Comparison of ENCODE assay signal across 25 cellular contexts in the genomic region with DNA sequence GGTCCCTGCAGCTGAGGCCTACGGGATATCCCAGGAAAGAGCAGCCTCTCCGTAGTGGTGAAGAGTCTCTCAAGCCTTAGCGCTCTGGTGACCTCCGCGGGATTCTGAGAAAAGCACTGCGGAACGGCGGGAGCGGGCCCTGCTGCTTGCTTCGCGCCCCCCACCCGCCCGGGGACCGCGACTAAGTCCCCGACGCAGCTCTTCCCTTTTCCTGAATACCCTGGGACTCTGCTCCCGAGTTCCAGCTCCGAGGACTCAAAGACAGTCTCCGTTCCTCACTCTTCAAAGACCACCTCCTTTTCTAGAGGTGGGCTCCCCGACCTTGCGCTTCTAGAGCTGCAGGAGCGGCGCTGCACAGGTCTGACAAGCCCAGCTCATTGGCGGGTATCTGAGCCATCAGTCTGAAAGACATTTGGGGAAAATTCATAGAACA. TPM values are rescaled to one million over a fixed set of nuclear protein-coding genes. Genes with fewer than 3 reads are reported as not detected.
DNase-seq lines count a peak whose midpoint lies in the region; ATAC-seq and TF ChIP-seq lines count a peak whose summit lies in the region.
"Had no signal": no experiment of that assay in that cellular context is flagged by ENCODE, and none has a peak within 500 bp of the region (broad histone marks: within the 10 kb centered on the region; RNA-seq: fewer than 3 reads in every experiment).

No MANE protein-coding gene starts in this region.

- H3K4me3 Mint-ChIP-seq in activated naive CD8-positive, alpha-beta T cell treated with anti-CD3 and anti-CD28 coated beads, Interleukin-2, amount 10 ng/mL, durations not matched to agents 7 days and 5 days = no peak overlapping the region
- no peak overlapping the region for H3K4me3 Mint-ChIP-seq in activated naive CD8-positive, alpha-beta T cell treated with anti-CD3 and anti-CD28 coated beads for 36 hours
- H3K4me3 Mint-ChIP-seq in mesothelial cell of epicardium (peak overlapping the region; percentile 33), immature natural killer cell (no peak overlapping the region)
- H3K4me3 Mint-ChIP-seq: dendritic cell treated with granulocyte-macrophage colony-stimulating factor and Interleukin-4, amounts not matched to agents 40 ng/mL and 50 ng/mL, for 4 days had no signal

- no peak for TF ChIP-seq CTCF in mesothelial cell of epicardium (IDR thresholded peaks at IDR 0.05; ENCODE audit: unreplicated experiment)

- H3K4me1 Mint-ChIP-seq in activated naive CD8-positive, alpha-beta T cell treated with anti-CD3 and anti-CD28 coated beads, Interleukin-2, amount 10 ng/mL, durations not matched to agents 7 days and 5 days = peaks cover 11% of the 10 kb centered on the region
- H3K4me1 Mint-ChIP-seq in activated naive CD8-positive, alpha-beta T cell treated with anti-CD3 and anti-CD28 coated beads for 36 hours = peaks cover 17% of the 10 kb centered on the region
- peaks cover 34% of the 10 kb centered on the region for H3K4me1 Mint-ChIP-seq in mesothelial cell of epicardium
- H3K4me1 Mint-ChIP-seq in immature natural killer cell = peaks cover 0 to 1% of the 10 kb centered on the region in 2 donors

- POLR2A ChIA-PET in activated naive CD8-positive, alpha-beta T cell treated with anti-CD3 and anti-CD28 coated beads, Interleukin-2, amount 10 ng/mL, durations not matched to agents 7 days and 5 days (lab: Charles Lee) = no interaction called here

- H3K9me3 Mint-ChIP-seq in activated naive CD8-positive, alpha-beta T cell treated with anti-CD3 and anti-CD28 coated beads, Interleukin-2, amount 10 ng/mL, durations not matched to agents 7 days and 5 days = no peaks in the 10 kb centered on the region
- no peaks in the 10 kb centered on the region for H3K9me3 Mint-ChIP-seq in activated naive CD8-positive, alpha-beta T cell treated with anti-CD3 and anti-CD28 coated beads for 36 hours
- H3K9me3 Mint-ChIP-seq in mesothelial cell of epicardium (no peaks in the 10 kb centered on the region), immature natural killer cell (peaks cover 0 to 6% (median under 1%) of the 10 kb centered on the region in 6 donors)
- H3K9me3 Mint-ChIP-seq: dendritic cell treated with granulocyte-macrophage colony-stimulating factor and Interleukin-4, amounts not matched to agents 40 ng/mL and 50 ng/mL, for 4 days had no signal

- DNase-seq in activated naive CD8-positive, alpha-beta T cell treated with anti-CD3 and anti-CD28 coated beads, Interleukin-2, amount 10 ng/mL, durations not matched to agents 7 days and 5 days = peak; percentile 24
- no peak for DNase-seq in activated naive CD8-positive, alpha-beta T cell treated with anti-CD3 and anti-CD28 coated beads for 36 hours
- DNase-seq in fibroblast of gingiva (ENCODE audit: low read depth) (peak; percentile 50), mesothelial cell of epicardium (ENCODE audit: low spot score in 2 of 2, unreplicated experiment in 2 of 2) (peak in 1 of 2 experiments; percentile 40), T-helper 2 cell (no peak), T1000 (lab: John Stamatoyannopoulos, UW) (no peak), SKM-1 treated with dmso at 0.1 percent for 144 hours (lab: John Stamatoyannopoulos, UW; ENCODE audit: unreplicated experiment) (no peak), immature natural killer cell (no peak)
- DNase-seq: activated CD8-positive, alpha-beta memory T cell treated with anti-CD3 and anti-CD28 coated beads, Interleukin-2, amount 50 U/mL, for 48 hours; activated effector memory CD4-positive, alpha-beta T cell treated with Interleukin-2 at 50 U/mL for 16 hours; BE2C; Kasumi-1; NCI-H1048; NCI-H1930; Peyer's patch; right cardiac atrium; SJCRH30; stimulated activated CD4-positive, alpha-beta T cell treated with anti-CD3 and anti-CD28 coated beads, Interleukin-15, amount 100 ng/mL, for 24 hours; substantia nigra; T-helper 17 cell; uterus; WERI-Rb-1 had no signal

- no peak overlapping the region for H3K27ac Mint-ChIP-seq in activated naive CD8-positive, alpha-beta T cell treated with anti-CD3 and anti-CD28 coated beads, Interleukin-2, amount 10 ng/mL, durations not matched to agents 7 days and 5 days
- H3K27ac Mint-ChIP-seq in activated naive CD8-positive, alpha-beta T cell treated with anti-CD3 and anti-CD28 coated beads for 36 hours = no peak overlapping the region
- H3K27ac Mint-ChIP-seq in mesothelial cell of epicardium (no peak overlapping the region), immature natural killer cell (no peak overlapping the region)
- H3K27ac Mint-ChIP-seq: dendritic cell treated with granulocyte-macrophage colony-stimulating factor and Interleukin-4, amounts not matched to agents 40 ng/mL and 50 ng/mL, for 4 days; T-helper 17 cell had no signal

- H3K36me3 Mint-ChIP-seq in activated naive CD8-positive, alpha-beta T cell treated with anti-CD3 and anti-CD28 coated beads, Interleukin-2, amount 10 ng/mL, durations not matched to agents 7 days and 5 days = no peaks in the 10 kb centered on the region
- H3K36me3 Mint-ChIP-seq in activated naive CD8-positive, alpha-beta T cell treated with anti-CD3 and anti-CD28 coated beads for 36 hours = no peaks in the 10 kb centered on the region
- H3K36me3 Mint-ChIP-seq in mesothelial cell of epicardium (no peaks in the 10 kb centered on the region), immature natural killer cell (no peaks in the 10 kb centered on the region)

- ATAC-seq in activated naive CD8-positive, alpha-beta T cell treated with anti-CD3 and anti-CD28 coated beads, Interleukin-2, amount 10 ng/mL, durations not matched to agents 7 days and 5 days (ENCODE audit: low read depth) = no peak
- ATAC-seq: gastroesophageal sphincter, right cardiac atrium, T-helper 17 cell had no signal

- peaks cover 74% of the 10 kb centered on the region for H3K27me3 Mint-ChIP-seq in activated naive CD8-positive, alpha-beta T cell treated with anti-CD3 and anti-CD28 coated beads, Interleukin-2, amount 10 ng/mL, durations not matched to agents 7 days and 5 days
- peaks cover 96% of the 10 kb centered on the region for H3K27me3 Mint-ChIP-seq in activated naive CD8-positive, alpha-beta T cell treated with anti-CD3 and anti-CD28 coated beads for 36 hours
- H3K27me3 Mint-ChIP-seq in mesothelial cell of epicardium (ENCODE audit: low read depth) (peaks cover 98% of the 10 kb centered on the region), immature natural killer cell (ENCODE audit: low read depth in 3 of 3) (peaks cover 21 to 46% (median 28%) of the 10 kb centered on the region in 3 donors)

RNA-seq across cellular contexts. Expression of a gene that starts 3.6 kb away (rescaled TPM):
- total RNA-seq in activated naive CD8-positive, alpha-beta T cell treated with anti-CD3 and anti-CD28 coated beads, Interleukin-2, amount 10 ng/mL, durations not matched to agents 7 days and 5 days = not detected
- not detected for total RNA-seq in activated naive CD8-positive, alpha-beta T cell treated with anti-CD3 and anti-CD28 coated beads for 36 hours
- 8.0 to 9.7 TPM (median 8.9 TPM) in 3 replicates for total RNA-seq in mesothelial cell of epicardium
- not detected for polyA plus RNA-seq in immature natural killer cell
- total RNA-seq: NCI-H460, T-helper 17 cell had no signal

Comparison
In these comparisons a context has a peak if more than half of its experiments do, and no peak if none do; other contexts are left out.
1. DNase-seq: peak in activated naive CD8-positive, alpha-beta T cell treated with anti-CD3 and anti-CD28 coated beads, Interleukin-2, amount 10 ng/mL, durations not matched to agents 7 days and 5 days (single experiment) and fibroblast of gingiva (single experiment); none in activated naive CD8-positive, alpha-beta T cell treated with anti-CD3 and anti-CD28 coated beads for 36 hours (single experiment), T-helper 2 cell (0 of 5), T1000 (single experiment), SKM-1 treated with dmso at 0.1 percent for 144 hours (single experiment) and immature natural killer cell (0 of 3).